17 cellular contexts compared by ENCODE assay signal in genomic region chr12:122749569-122750332, GRCh38. TPM values are rescaled to one million over a fixed set of nuclear protein-coding genes. Genes with fewer than 3 reads are reported as not detected.
A peak's percentile ranks its signal among the peaks of the same experiment; 100 is the strongest.
DNase-seq lines count a peak whose midpoint lies in the region; ATAC-seq and TF ChIP-seq lines count a peak whose summit lies in the region.
"Had no signal": no experiment of that assay in that cellular context is flagged by ENCODE, and none has a peak within 500 bp of the region (broad histone marks: within the 10 kb centered on the region; RNA-seq: fewer than 3 reads in every experiment).

No MANE protein-coding gene starts in this region.

- peak overlapping the region; percentile 99 for H3K27ac Mint-ChIP-seq in WTC11

- intact Hi-C loops in right cardiac atrium (cut with DNase I), result loop anchor here in 1 of 4 donors (5.0 kb wide), 1 partner anchor 112 kb away; no protein-coding TSS in a partner anchor

- H2AFZ ChIP-seq in parathyroid adenoma, result peak overlapping the region; percentile 60

- no peaks in the 10 kb centered on the region for H3K27me3 Mint-ChIP-seq in WTC11 (ENCODE audit: low read depth)

- H3K27me3 ChIP-seq in parathyroid adenoma (ENCODE audit: control insufficient read depth, insufficient read depth, low read length) (no peaks in the 10 kb centered on the region), right cardiac atrium (ENCODE audit: control insufficient read depth, insufficient read depth) (no peaks in the 10 kb centered on the region)
- H3K27me3 ChIP-seq: brain microvascular endothelial cell, upper lobe of left lung had no signal

- H3K9me3 ChIP-seq in parathyroid adenoma (ENCODE audit: control insufficient read depth, low read length) (no peaks in the 10 kb centered on the region), right cardiac atrium (ENCODE audit: control insufficient read depth, low read length) (no peaks in the 10 kb centered on the region)
- H3K9me3 ChIP-seq: upper lobe of left lung had no signal

- peaks cover 14% of the 10 kb centered on the region for H3K36me3 Mint-ChIP-seq in WTC11

- TF ChIP-seq CTCF in LNCaP clone FGC (IDR thresholded peaks at IDR 0.05; ENCODE audit: control insufficient read depth, extremely low read depth, insufficient read depth) (no peak), WTC11 (IDR thresholded peaks at IDR 0.05) (no peak), parathyroid adenoma (IDR thresholded peaks at IDR 0.05) (no peak)

- H3K27ac ChIP-seq in parathyroid adenoma (no peak overlapping the region), right cardiac atrium (ENCODE audit: low read length) (no peak overlapping the region)
- H3K27ac ChIP-seq: brain microvascular endothelial cell, upper lobe of left lung had no signal

- CTCF ChIA-PET in WTC11 (lab: Charles Lee), result interaction anchor here (0.9 kb wide), 1 partner anchor 90 kb away, joined by 3 read pairs; no protein-coding TSS in a partner anchor

- DNase-seq in NCI-H510A (lab: John Stamatoyannopoulos, UW) (peak; percentile 26), NCI-H510A treated with DMSO at 0.1 percent for 48 hours (lab: John Stamatoyannopoulos, UW) (no peak), LNCaP clone FGC (ENCODE audit: low read depth) (peak; percentile 94), WTC11 (ENCODE audit: low spot score) (peak; percentile 36), right cardiac atrium (no peak), H4 (ENCODE audit: low spot score) (no peak)
- DNase-seq: activated CD4-positive, alpha-beta T cell treated with anti-CD3 and anti-CD28 coated beads for 4 hours; brain microvascular endothelial cell; left cardiac atrium; NCI-H345; stimulated activated CD4-positive, alpha-beta T cell treated with anti-CD3 and anti-CD28 coated beads, Interleukin-12 subunit alpha, Interleukin-12 subunit beta, amount 100 ng/mL, for 4 hours; upper lobe of left lung had no signal

- POLR2A ChIA-PET in WTC11 (lab: Charles Lee), result no interaction called here

- H3K4me1 ChIP-seq in parathyroid adenoma (peaks cover 10% of the 10 kb centered on the region), right cardiac atrium (ENCODE audit: control insufficient read depth, insufficient read depth, low read length) (no peaks in the 10 kb centered on the region)

- H3K9ac ChIP-seq in parathyroid adenoma, result no peak overlapping the region

- H3K4me3 Mint-ChIP-seq in WTC11, result peak overlapping the region; percentile 53

- peak overlapping the region; percentile 25 for H3K4me2 ChIP-seq in parathyroid adenoma (ENCODE audit: low read length)

- peaks cover 10% of the 10 kb centered on the region for H3K79me2 ChIP-seq in parathyroid adenoma

- H3K4me3 ChIP-seq in LNCaP clone FGC (ENCODE audit: low read depth, low read length) (peak overlapping the region; percentile 42), parathyroid adenoma (ENCODE audit: low read depth, low read length) (no peak overlapping the region), right cardiac atrium (ENCODE audit: low read length) (no peak overlapping the region)
- H3K4me3 ChIP-seq: upper lobe of left lung had no signal

- 74% methylated on average over 6 of the region's 6 CpGs for WGBS in right cardiac atrium

- H3K36me3 ChIP-seq in parathyroid adenoma (ENCODE audit: control insufficient read depth, insufficient read depth, low read length), result no peaks in the 10 kb centered on the region

- H3K9me3 Mint-ChIP-seq in WTC11, result peaks cover 4% of the 10 kb centered on the region

- peak; percentile 18; the same call in 1 of the 2 replicates for ATAC-seq in WTC11
- no peak for ATAC-seq in right cardiac atrium
- no peak for ATAC-seq in GM21619 (IDR thresholded peaks at IDR 0.05; ENCODE audit: unreplicated experiment)
- ATAC-seq: left cardiac atrium had no signal

- peaks cover 35% of the 10 kb centered on the region for H3K4me1 Mint-ChIP-seq in WTC11

TF ChIP-seq in WTC11, 78 proteins besides CTCF, POLR2A, EP300 and RAD21 (continues in another document):
- no peak for TF ChIP-seq ATF2 (CRISPR knock-in tag; IDR thresholded peaks at IDR 0.05; ENCODE audit: borderline replicate concordance, low read depth)
- TF ChIP-seq, protein P1, sequence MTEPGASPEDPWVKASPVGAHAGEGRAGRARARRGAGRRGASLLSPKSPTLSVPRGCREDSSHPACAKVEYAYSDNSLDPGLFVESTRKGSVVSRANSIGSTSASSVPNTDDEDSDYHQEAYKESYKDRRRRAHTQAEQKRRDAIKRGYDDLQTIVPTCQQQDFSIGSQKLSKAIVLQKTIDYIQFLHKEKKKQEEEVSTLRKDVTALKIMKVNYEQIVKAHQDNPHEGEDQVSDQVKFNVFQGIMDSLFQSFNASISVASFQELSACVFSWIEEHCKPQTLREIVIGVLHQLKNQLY (CRISPR knock-in tag; IDR thresholded peaks at IDR 0.05), result no peak
- no peak for TF ChIP-seq E2F4 (CRISPR knock-in tag; IDR thresholded peaks at IDR 0.05; ENCODE audit: borderline replicate concordance, low read depth)
- peak; percentile 92 for TF ChIP-seq USF1 (CRISPR knock-in tag; IDR thresholded peaks at IDR 0.05)
- TF ChIP-seq OVOL2 (CRISPR knock-in tag; IDR thresholded peaks at IDR 0.05; ENCODE audit: borderline replicate concordance), result no peak
- no peak for TF ChIP-seq CREM (CRISPR knock-in tag; IDR thresholded peaks at IDR 0.05)
- no peak for TF ChIP-seq STAT6 (CRISPR knock-in tag; conservative IDR thresholded peaks at IDR 0.05; ENCODE audit: low read depth)
- no peak for TF ChIP-seq ZNF121 (CRISPR knock-in tag; IDR thresholded peaks at IDR 0.05)

RNA-seq across cellular contexts. Expression of gene DENR, which starts 2.9 kb away (rescaled TPM):
- total RNA-seq in WTC11 (2021), result 66.5 to 81.5 TPM (median 70.8 TPM) in 3 replicates
- total RNA-seq in right cardiac atrium, result 10 to 100 TPM; 25.1 to 26.5 (median 26.0) TPM
- 16.5 TPM for polyA plus RNA-seq in right cardiac atrium
- total RNA-seq in H4 (2014; rRNA removed; shearing (Covaris generic)), result 50.6 and 55.4 TPM in 2 replicates

RNA-seq across cellular contexts. Expression of gene HCAR1, which starts 19.1 kb away (rescaled TPM):
- total RNA-seq in WTC11 (2021), result 0.04 TPM in 1 of 3 replicates, not detected in the others
- under 1 TPM in 3 of 4 donors, not detected in 1; 0.08 to 0.12 (median 0.11) TPM for total RNA-seq in right cardiac atrium
- 0.20 TPM for polyA plus RNA-seq in right cardiac atrium
- not detected in 2 replicates for total RNA-seq in H4 (2014; rRNA removed; shearing (Covaris generic))
- total RNA-seq: LHCN-M2 had no signal
- polyA plus RNA-seq: neural cell had no signal

RNA-seq across cellular contexts. Expression of gene CCDC62, which starts 24.6 kb away (rescaled TPM):
- total RNA-seq in WTC11 (2021) (0.33 to 0.78 TPM (median 0.34 TPM) in 3 replicates), right cardiac atrium (1 to 10 TPM in 2 of 4 donors, under 1 TPM in 2; 0.88 to 1.4 (median 1.1) TPM)
- 0.07 TPM for polyA plus RNA-seq in right cardiac atrium
- total RNA-seq in H4 (2014; rRNA removed; shearing (Covaris generic)), result 0.25 and 0.35 TPM in 2 replicates

RNA-seq across cellular contexts. Expression of gene HCAR3, which starts 33.1 kb away (rescaled TPM):
- total RNA-seq in WTC11 (2021), result not detected in 3 replicates
- not detected for total RNA-seq in right cardiac atrium
- polyA plus RNA-seq in right cardiac atrium, result 0.05 TPM
- not detected in 2 replicates for total RNA-seq in H4 (2014; rRNA removed; shearing (Covaris generic))
- total RNA-seq: glomerular endothelial cell, LHCN-M2 had no signal
- polyA plus RNA-seq: neural cell had no signal

RNA-seq across cellular contexts. Expression of gene HCAR2, which starts 46.6 kb away (rescaled TPM):
- total RNA-seq in WTC11 (2021) (not detected in 3 replicates), right cardiac atrium (under 1 TPM in 1 of 4 donors, not detected in 3; 0.58 TPM)
- polyA plus RNA-seq in right cardiac atrium, result 0.16 TPM
- total RNA-seq in H4 (2014; rRNA removed; shearing (Covaris generic)), result 0.31 TPM in 1 of 2 replicates, not detected in the other
- total RNA-seq: glomerular endothelial cell, LHCN-M2 had no signal
- polyA plus RNA-seq: neural cell had no signal

Comparison
In these comparisons a context has a peak if more than half of its experiments do, and no peak if none do; other contexts are left out.
1. DNase-seq: peak in NCI-H510A (single experiment), LNCaP clone FGC (single experiment) and WTC11 (single experiment); none in NCI-H510A treated with DMSO at 0.1 percent for 48 hours (single experiment), right cardiac atrium (0 of 3) and H4 (single experiment).